Comparison of ENCODE assay signal across 22 cellular contexts in genomic region chr11:117614695-117615094, GRCh38.
DNase-seq lines count a peak whose midpoint lies in the region; ATAC-seq and TF ChIP-seq lines count a peak whose summit lies in the region.
"Had no signal": no experiment of that assay in that cellular context is flagged by ENCODE, and none has a peak within 500 bp of the region (broad histone marks: within the 10 kb centered on the region; RNA-seq: fewer than 3 reads in every experiment).

No MANE protein-coding gene starts in this region.

- no peaks in the 10 kb centered on the region for H3K27me3 ChIP-seq in brain microvascular endothelial cell (replicated peaks)
- H3K27me3 ChIP-seq: breast epithelium, ovary, SJSA1, upper lobe of left lung had no signal

- H3K36me3 ChIP-seq in brain microvascular endothelial cell (replicated peaks): no peaks in the 10 kb centered on the region
- H3K36me3 ChIP-seq: breast epithelium, ovary, SJSA1, upper lobe of left lung had no signal

- no peak overlapping the region for H3K27ac ChIP-seq in brain microvascular endothelial cell
- H3K27ac ChIP-seq: breast epithelium, ovary, SJSA1, upper lobe of left lung, VCaP had no signal

- in situ Hi-C loops in brain microvascular endothelial cell (cut with HindIII; ENCODE audit: low pct_ligation_motif_present, low sequenced_read_pairs): no loop called here

- TF ChIP-seq CTCF in brain microvascular endothelial cell (IDR thresholded peaks at IDR 0.05; ENCODE audit: low read depth, low read length, missing control alignments) (peak; percentile 21), retinal pigment epithelial cell (conservative IDR thresholded peaks at IDR 0.05; ENCODE audit: low read depth, low read length) (peak; percentile 14)

- DNase-seq in ELR (ENCODE audit: low read depth) (peak; percentile 3), HT-29 (ENCODE audit: low spot score) (peak; percentile 23), brain microvascular endothelial cell (no peak), retinal pigment epithelial cell (ENCODE audit: low read depth) (no peak), anterior cingulate cortex (lab: John Stamatoyannopoulos, UW) (no peak)
- no peak for DNase-seq in activated CD4-positive, CD25-positive, alpha-beta regulatory T cell (lab: John Stamatoyannopoulos, UW)
- DNase-seq: activated CD4-positive, alpha-beta memory T cell treated with anti-CD3 and anti-CD28 coated beads for 36 hours; activated gamma-delta T cell treated with Interleukin-2 at 50 U/mL for 16 hours; DMS153; glutamatergic neuron; left cardiac atrium; naive thymus-derived CD8-positive, alpha-beta T cell; NCI-H1417 treated with DMSO at 0.1 percent for 48 hours; NCI-H510A treated with DMSO at 0.1 percent for 48 hours; ovary; stimulated activated CD8-positive, alpha-beta memory T cell treated with anti-CD3 and anti-CD28 coated beads, Interleukin-4, amount 100 ng/mL, for 48 hours; upper lobe of left lung had no signal

- no peak for ATAC-seq in GM21723 (IDR thresholded peaks at IDR 0.05; ENCODE audit: unreplicated experiment)
- ATAC-seq: left cardiac atrium; naive thymus-derived CD8-positive, alpha-beta T cell; sciatic nerve had no signal

- H3K4me3 ChIP-seq in brain microvascular endothelial cell (ENCODE audit: low read depth, low read length) (no peak overlapping the region), retinal pigment epithelial cell (ENCODE audit: low read length) (no peak overlapping the region)
- H3K4me3 ChIP-seq: breast epithelium, ovary, SJSA1, upper lobe of left lung had no signal

Comparison
In these comparisons a context has a peak if more than half of its experiments do, and no peak if none do; other contexts are left out.
1. DNase-seq: peak in ELR (single experiment) and HT-29 (single experiment); none in brain microvascular endothelial cell (single experiment), retinal pigment epithelial cell (single experiment), activated CD4-positive, CD25-positive, alpha-beta regulatory T cell (0 of 4) and anterior cingulate cortex (0 of 58).